11 cellular contexts compared by ENCODE assay signal in genomic region chr2:114175507-114175906, GRCh38.
"Had no signal": no experiment of that assay in that cellular context is flagged by ENCODE, and none has a peak within 500 bp of the region (broad histone marks: within the 10 kb centered on the region; RNA-seq: fewer than 3 reads in every experiment).

No MANE protein-coding gene starts in this region.

- H3K4me3 ChIP-seq: GM23248, GM23338, HAP-1 had no signal

- FAIRE-seq: H1, H54 had no signal

- H3K4me2 ChIP-seq: GM23338 had no signal

- H3K9me3 ChIP-seq: HAP-1 had no signal

- H3K27ac ChIP-seq: GM23248 had no signal

- H2AFZ ChIP-seq: GM23248, GM23338 had no signal

- DNase-seq: GM23248, GOT3, H7, H9, HCEC 1CT, HFFc6 had no signal

- H3K9me3 Mint-ChIP-seq: H9, HFFc6 had no signal

- H3K4me3 Mint-ChIP-seq: GM23338, H9, HFFc6 had no signal

- H3K4me1 ChIP-seq: HAP-1 had no signal

- H3K4me1 Mint-ChIP-seq: GM23338, H9 had no signal

- H3K27ac Mint-ChIP-seq: GM23338, H9, HFFc6 had no signal

- H3K36me3 ChIP-seq: HAP-1 had no signal

- ATAC-seq: GM23338, HCT116 had no signal

- H3K9ac ChIP-seq: GM23248 had no signal
